In genomic region chr5:154757647-154758406, GRCh38 we compare ENCODE assay signal across 8 cellular contexts. TPM values are rescaled to one million over a fixed set of nuclear protein-coding genes. Genes with fewer than 3 reads are reported as not detected.
DNase-seq lines count a peak whose midpoint lies in the region; ATAC-seq lines count a peak whose summit lies in the region.

No MANE protein-coding gene starts in this region.

- WGBS in iPS DF 6.9 (ENCODE audit: insufficient coverage, insufficient read length), result no CpG with 5 or more reads among the region's 5 CpGs

- peak overlapping the region; percentile 100; the same call in 1 of the 2 replicates for H3K4me3 ChIP-seq in iPS DF 6.9 (ENCODE audit: low read length)

- H3K36me3 ChIP-seq in iPS DF 6.9 (ENCODE audit: control insufficient read depth, insufficient read depth, low read length), result no peaks in the 10 kb centered on the region

- H3K4me1 ChIP-seq in iPS DF 6.9 (ENCODE audit: control insufficient read depth, insufficient read depth, low read length), result peaks cover 8% of the 10 kb centered on the region

- ATAC-seq in activated T-helper 17 cell treated with anti-CD3 and anti-CD28 coated beads, Interleukin-2, amount 50 U/mL, for 72 hours (replicated peaks), result peak; percentile 46

- H3K4me3 Mint-ChIP-seq in activated T-helper 17 cell treated with anti-CD3 and anti-CD28 coated beads, Interleukin-2, amount 50 U/mL, for 72 hours, result peak overlapping the region; percentile 97

- H3K36me3 Mint-ChIP-seq in activated T-helper 17 cell treated with anti-CD3 and anti-CD28 coated beads, Interleukin-2, amount 50 U/mL, for 72 hours (ENCODE audit: low read depth), result peaks cover 46% of the 10 kb centered on the region

- H3K27me3 Mint-ChIP-seq in activated T-helper 17 cell treated with anti-CD3 and anti-CD28 coated beads, Interleukin-2, amount 50 U/mL, for 72 hours, result no peaks in the 10 kb centered on the region

- no peaks in the 10 kb centered on the region for H3K9me3 Mint-ChIP-seq in activated T-helper 17 cell treated with anti-CD3 and anti-CD28 coated beads, Interleukin-2, amount 50 U/mL, for 72 hours

- peak overlapping the region; percentile 97 for H3K27ac Mint-ChIP-seq in activated T-helper 17 cell treated with anti-CD3 and anti-CD28 coated beads, Interleukin-2, amount 50 U/mL, for 72 hours

- no peaks in the 10 kb centered on the region for H3K9me3 ChIP-seq in iPS DF 6.9 (ENCODE audit: control insufficient read depth, insufficient read depth, low read length)

- peaks cover 46% of the 10 kb centered on the region for H3K4me1 Mint-ChIP-seq in activated T-helper 17 cell treated with anti-CD3 and anti-CD28 coated beads, Interleukin-2, amount 50 U/mL, for 72 hours

- peak; percentile 19 for DNase-seq in EL
- peak; percentile 52 for DNase-seq in NCI-H345 treated with DMSO at 0.1 percent for 48 hours (lab: John Stamatoyannopoulos, UW; ENCODE audit: unreplicated experiment)
- DNase-seq in iPS DF 6.9 (ENCODE audit: low read depth, low spot score), result no peak
- peak; percentile 59 for DNase-seq in stimulated activated CD4-positive, alpha-beta T cell treated with anti-CD3 and anti-CD28 coated beads, Interleukin-15, amount 100 ng/mL, for 24 hours
- DNase-seq in DMS153 (lab: John Stamatoyannopoulos, UW), result no peak
- DNase-seq in HK-2 (ENCODE audit: unreplicated experiment), result no peak
- no peak for DNase-seq in NCI-H446 treated with DMSO at 0.1 percent for 48 hours (lab: John Stamatoyannopoulos, UW)

- H3K27ac ChIP-seq in iPS DF 6.9 (ENCODE audit: low read length), result no peak overlapping the region

- H3K27me3 ChIP-seq in iPS DF 6.9 (ENCODE audit: control insufficient read depth, insufficient read depth, low read length), result no peaks in the 10 kb centered on the region

RNA-seq across cellular contexts. Expression of gene LARP1, which starts 2.6 kb away (rescaled TPM):
- 100 to 1,000 TPM; 121 to 242 TPM for total RNA-seq in activated T-helper 17 cell treated with anti-CD3 and anti-CD28 coated beads, Interleukin-2, amount 50 U/mL, for 72 hours

Comparison
In these comparisons a context has a peak if more than half of its experiments do, and no peak if none do; other contexts are left out.
1. DNase-seq: peak in EL (single experiment), NCI-H345 treated with DMSO at 0.1 percent for 48 hours (single experiment) and stimulated activated CD4-positive, alpha-beta T cell treated with anti-CD3 and anti-CD28 coated beads, Interleukin-15, amount 100 ng/mL, for 24 hours (single experiment); none in iPS DF 6.9 (single experiment), DMS153 (single experiment), HK-2 (single experiment) and NCI-H446 treated with DMSO at 0.1 percent for 48 hours (single experiment).